ENCODE assay signal across 33 cellular contexts in the genomic region with DNA sequence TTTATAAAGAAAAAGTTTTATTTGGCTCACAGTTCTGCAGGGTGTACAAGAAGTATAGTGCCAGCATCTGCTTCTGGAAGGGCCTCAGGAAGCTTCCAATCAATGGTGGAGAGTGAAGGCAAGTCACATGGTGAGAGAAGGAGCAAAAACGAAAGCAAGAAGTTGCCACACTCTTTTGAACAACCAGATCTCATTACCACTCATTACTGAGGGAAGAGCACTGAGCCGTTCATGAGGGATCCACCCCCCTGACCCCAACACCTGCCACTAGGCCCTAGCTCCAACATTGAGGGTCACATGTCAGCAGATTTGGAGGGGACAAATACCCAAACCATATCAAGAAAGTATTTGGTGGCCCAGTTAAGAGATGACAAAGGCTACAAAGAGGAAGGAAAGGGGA.
DNase-seq lines count a peak whose midpoint lies in the region; ATAC-seq, FAIRE-seq and TF ChIP-seq lines count a peak whose summit lies in the region.
"Had no signal": no experiment of that assay in that cellular context is flagged by ENCODE, and none has a peak within 500 bp of the region (broad histone marks: within the 10 kb centered on the region; RNA-seq: fewer than 3 reads in every experiment).

No MANE protein-coding gene starts in this region.

- H3K9me3 ChIP-seq in DND-41 (ENCODE audit: insufficient read depth, low read length, severe bottlenecking): no peaks in the 10 kb centered on the region
- H3K9me3 ChIP-seq in OCI-LY3 (ENCODE audit: insufficient read depth, low read length): no peaks in the 10 kb centered on the region; the same call in 1 of the 2 replicates
- H3K9me3 ChIP-seq: body of pancreas, Caco-2, esophagus muscularis mucosa, left lung, testis had no signal

- H3K4me2 ChIP-seq in DND-41 (ENCODE audit: insufficient read depth, low read length): no peak overlapping the region
- H3K4me2 ChIP-seq in OCI-LY3 (ENCODE audit: low read length): peak overlapping the region; percentile 5; the same call in 1 of the 2 replicates
- H3K4me2 ChIP-seq: smooth muscle cell had no signal

- 0 out of 3 replicates have a peak, but pooled peaks have one; percentile 40 for ATAC-seq in DND-41 (ENCODE audit: insufficient read depth, low read depth)
- ATAC-seq in HG02885 (IDR thresholded peaks at IDR 0.05; ENCODE audit: poor library complexity, unreplicated experiment): peak; percentile 71
- ATAC-seq: activated T-helper 17 cell treated with anti-CD3 and anti-CD28 coated beads, Interleukin-2, amount 50 U/mL, for 72 hours; body of pancreas; left lung; right cardiac atrium had no signal

- TF ChIP-seq CTCF in DND-41 (IDR thresholded peaks at IDR 0.05; ENCODE audit: borderline replicate concordance, extremely low read depth, low read length, poor library complexity, severe bottlenecking) (no peak), OCI-LY3 (IDR thresholded peaks at IDR 0.05; ENCODE audit: low read depth, low read length) (no peak)

- FAIRE-seq in GM19239 (lab: Jason Lieb, UNC): peak; percentile 83
- FAIRE-seq: endometrium, islet of Langerhans had no signal

- H4K20me1 ChIP-seq in DND-41 (ENCODE audit: insufficient read depth, low read length) (no peaks in the 10 kb centered on the region), OCI-LY3 (ENCODE audit: insufficient read depth, low read length) (no peaks in the 10 kb centered on the region)

- no peaks in the 10 kb centered on the region for H3K4me1 ChIP-seq in DND-41 (ENCODE audit: insufficient read depth, low read length)
- peaks cover 30% of the 10 kb centered on the region for H3K4me1 ChIP-seq in OCI-LY3 (ENCODE audit: low read length)
- H3K4me1 ChIP-seq: body of pancreas, Caco-2, left lung, testis had no signal

- H3K27me3 ChIP-seq in DND-41 (ENCODE audit: insufficient read depth, low read length, poor library complexity) (no peaks in the 10 kb centered on the region), OCI-LY3 (ENCODE audit: low read depth, low read length) (no peaks in the 10 kb centered on the region)
- H3K27me3 ChIP-seq: body of pancreas, dorsolateral prefrontal cortex, esophagus muscularis mucosa, left lung, testis had no signal

- H3K9ac ChIP-seq in DND-41 (ENCODE audit: low read depth, low read length) (no peak overlapping the region), OCI-LY3 (ENCODE audit: low read length) (no peak overlapping the region)

- H2AFZ ChIP-seq in DND-41 (ENCODE audit: low read depth, low read length): no peak overlapping the region
- H2AFZ ChIP-seq in OCI-LY3 (ENCODE audit: low read depth, low read length): no peak overlapping the region

- DNase-seq in DND-41 (no peak), GM19239 (ENCODE audit: insufficient read length, low spot score) (no peak), pons (ENCODE audit: low spot score) (no peak), DMS53 treated with DMSO at 0.1 percent for 48 hours (lab: John Stamatoyannopoulos, UW; ENCODE audit: unreplicated experiment) (no peak), NCI-H187 (lab: John Stamatoyannopoulos, UW) (no peak), HuH-7.5 (ENCODE audit: low spot score) (no peak)
- DNase-seq: 8988T; activated CD4-positive, alpha-beta T cell treated with anti-CD3 and anti-CD28 coated beads for 48 hours; activated naive CD4-positive, alpha-beta T cell treated with anti-CD3 and anti-CD28 coated beads, Interleukin-2, amount 50 U/mL, for 16 hours; body of pancreas; Caco-2; DMS79; dorsolateral prefrontal cortex; foreskin fibroblast; GF-D8; H9; Karpas-422; left lung; mesendoderm; MV-4-11; NCI-H446; NCI-H774; posterior cingulate gyrus; right cardiac atrium; RPMI8226; testis had no signal

- H3K79me2 ChIP-seq in DND-41 (ENCODE audit: insufficient read depth, low read length) (no peaks in the 10 kb centered on the region), OCI-LY3 (ENCODE audit: low read length) (no peaks in the 10 kb centered on the region)

- H3K36me3 ChIP-seq in DND-41 (ENCODE audit: insufficient read depth, low read length) (no peaks in the 10 kb centered on the region), OCI-LY3 (replicated peaks; ENCODE audit: low read depth, low read length) (peaks cover 15% of the 10 kb centered on the region)
- H3K36me3 ChIP-seq: esophagus muscularis mucosa, left lung had no signal

- H3K27ac ChIP-seq in DND-41 (ENCODE audit: low read length): no peak overlapping the region
- H3K27ac ChIP-seq in OCI-LY3 (ENCODE audit: low read length): peak overlapping the region; percentile 22; the same call in 1 of the 2 replicates
- H3K27ac ChIP-seq: body of pancreas, dorsolateral prefrontal cortex, esophagus muscularis mucosa, left lung, testis had no signal

- H3K4me3 ChIP-seq in DND-41 (ENCODE audit: low read depth in 1 of 2, low read length in 2 of 2): no peak overlapping the region
- no peak overlapping the region for H3K4me3 ChIP-seq in OCI-LY3 (ENCODE audit: low read length)
- H3K4me3 ChIP-seq: body of pancreas, dorsolateral prefrontal cortex, esophagus muscularis mucosa, left lung, smooth muscle cell, testis had no signal
